Comparison of ENCODE assay signal across 8 cellular contexts in genomic region chr2:68715353-68716041, GRCh38. TPM values are rescaled to one million over a fixed set of nuclear protein-coding genes. Genes with fewer than 3 reads are reported as not detected.
DNase-seq lines count a peak whose midpoint lies in the region; ATAC-seq and TF ChIP-seq lines count a peak whose summit lies in the region.

No MANE protein-coding gene starts in this region.

- in situ Hi-C loops in SK-MEL-5 (cut with HindIII; ENCODE audit: low pct_unique_long_range_greater_than_20kb, low sequenced_read_pairs): no loop called here

- H3K27me3 Mint-ChIP-seq in type B pancreatic cell: peaks cover 12% of the 10 kb centered on the region

- H3K27ac Mint-ChIP-seq in type B pancreatic cell: no peak overlapping the region

- TF ChIP-seq CTCF in type B pancreatic cell (conservative IDR thresholded peaks at IDR 0.05): peak; percentile 75

- H3K9me3 Mint-ChIP-seq in type B pancreatic cell: no peaks in the 10 kb centered on the region

- H3K4me3 Mint-ChIP-seq in type B pancreatic cell: no peak overlapping the region

- no peaks in the 10 kb centered on the region for H3K4me1 Mint-ChIP-seq in type B pancreatic cell (ENCODE audit: unreplicated experiment)

- DNase-seq in NCI-H446 (lab: John Stamatoyannopoulos, UW) (peak; percentile 14 to 35), NCI-H446 treated with DMSO at 0.1 percent for 48 hours (lab: John Stamatoyannopoulos, UW) (no peak), HuH-7 (ENCODE audit: low spot score) (peak; percentile 76), SK-MEL-5 (ENCODE audit: low read depth, low spot score) (peak; percentile 87), caudate nucleus (lab: John Stamatoyannopoulos, UW) (peak in 6 of 61 donors; percentile 4 to 32 (median 12)), left lobe of liver (ENCODE audit: low spot score) (peak; percentile 66), type B pancreatic cell (ENCODE audit: extremely low spot score, unreplicated experiment) (no peak)

- H3K36me3 Mint-ChIP-seq in type B pancreatic cell: no peaks in the 10 kb centered on the region

- ATAC-seq in GM21528 (IDR thresholded peaks at IDR 0.05; ENCODE audit: low FRiP score, unreplicated experiment) (peak; percentile 45), left lobe of liver (peak; percentile 99)

- H3K27ac ChIP-seq in caudate nucleus (ENCODE audit: low read depth, low read length): peak overlapping the region; percentile 71

RNA-seq across cellular contexts. Expression of gene ARHGAP25, which starts 19.1 kb away (rescaled TPM):
- total RNA-seq in SK-MEL-5 (2014; rRNA removed; shearing (Covaris generic)): 0.26 and 0.43 TPM in 2 replicates
- polyA plus RNA-seq in SK-MEL-5 (2015; cell fraction: cytosol; rRNA removed): 0.39 and 0.48 TPM in 2 replicates
- not detected in 2 replicates for polyA plus RNA-seq in SK-MEL-5 (2015; cell fraction: nucleus; rRNA removed)
- total RNA-seq in left lobe of liver (4.7 TPM), type B pancreatic cell (ENCODE audit: low replicate concordance) (1.1 and 2.4 TPM in 2 replicates)

Comparison
In these comparisons a context has a peak if more than half of its experiments do, and no peak if none do; other contexts are left out.
1. DNase-seq: peak in NCI-H446 (2 of 2), HuH-7 (single experiment), SK-MEL-5 (single experiment) and left lobe of liver (single experiment); none in NCI-H446 treated with DMSO at 0.1 percent for 48 hours (single experiment) and type B pancreatic cell (single experiment).